1 cellular context compared by ENCODE assay signal in genomic region chr1:36522461-36523229, GRCh38.
TF ChIP-seq lines count a peak whose summit lies in the region.

No MANE protein-coding gene starts in this region.

TF ChIP-seq in H1, 55 proteins besides CTCF, POLR2A, EP300 and RAD21:
- TF ChIP-seq EGR1 (IDR thresholded peaks at IDR 0.05; ENCODE audit: borderline replicate concordance, low read depth, low read length) (no peak), TEAD4 (IDR thresholded peaks at IDR 0.05; ENCODE audit: low read depth, low read length) (no peak)
TF ChIP-seq in H1: peak in this region for 0.
